In the genomic region with DNA sequence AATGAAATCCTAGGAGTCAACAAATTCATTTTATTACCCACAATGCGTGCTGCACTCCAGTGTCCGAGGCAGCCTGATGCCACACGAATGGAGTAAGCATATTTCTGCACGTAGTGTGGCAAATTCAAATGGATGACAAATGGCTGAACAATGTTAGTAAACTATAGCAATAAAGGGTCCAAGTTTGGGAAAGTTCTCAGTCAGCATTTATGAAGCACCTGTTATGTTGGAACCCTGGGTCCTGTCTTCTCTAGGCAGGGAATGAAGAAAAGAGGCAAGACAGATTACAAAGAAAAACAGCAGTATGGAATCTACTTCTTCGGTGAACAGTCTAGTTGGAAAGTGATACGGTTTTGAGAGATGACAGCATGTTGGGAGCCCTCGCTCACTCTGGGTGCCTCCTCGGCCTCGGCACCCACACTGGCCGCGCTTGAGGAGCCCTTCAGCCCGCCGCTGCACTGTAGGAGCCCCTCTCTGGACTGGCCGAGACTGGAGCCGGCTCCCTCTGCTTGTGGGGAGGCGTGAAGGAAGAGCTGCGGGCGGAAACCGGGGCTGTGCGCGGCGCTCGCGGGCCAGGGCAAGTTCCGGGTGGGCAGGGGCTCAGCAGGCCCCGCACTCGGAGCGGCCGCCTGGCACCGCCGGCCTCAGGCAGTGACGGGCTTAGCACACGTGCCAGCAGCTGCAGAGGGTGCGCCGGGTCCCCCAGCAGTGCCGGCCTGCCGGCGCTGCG, we compare ENCODE assay signal across 22 cellular contexts. TPM values are rescaled to one million over a fixed set of nuclear protein-coding genes. Genes with fewer than 3 reads are reported as not detected.
A peak's percentile ranks its signal among the peaks of the same experiment; 100 is the strongest.
DNase-seq lines count a peak whose midpoint lies in the region; ATAC-seq, FAIRE-seq and TF ChIP-seq lines count a peak whose summit lies in the region.
"Had no signal": no experiment of that assay in that cellular context is flagged by ENCODE, and none has a peak within 500 bp of the region (broad histone marks: within the 10 kb centered on the region; RNA-seq: fewer than 3 reads in every experiment).

No MANE protein-coding gene starts in this region.

- H3K9me3 Mint-ChIP-seq in stimulated activated naive B cell treated with anti-CD40 and anti-IgM and Interleukin-4, amounts not matched to agents 10 μg/mL and 1 μg/mL and 100 μg/mL, for 72 hours, result peaks cover 0 to 8% of the 10 kb centered on the region in 2 donors
- peaks cover 19% of the 10 kb centered on the region for H3K9me3 Mint-ChIP-seq in activated CD4-positive, alpha-beta memory T cell treated with anti-CD3 and anti-CD28 coated beads, Interleukin-2, amount 10 ng/mL, durations not matched to agents 7 days and 5 days
- H3K9me3 Mint-ChIP-seq: CD8-positive, alpha-beta T cell had no signal

- no peak for ATAC-seq in K562
- ATAC-seq in stimulated activated naive B cell treated with anti-CD40 and anti-IgM and Interleukin-4, amounts not matched to agents 10 μg/mL and 1 μg/mL and 100 μg/mL, for 72 hours (replicated peaks), result no peak
- ATAC-seq: CD8-positive, alpha-beta T cell; GM12878; Panc1 had no signal

- no peak for TF ChIP-seq CTCF in HL-60 (IDR thresholded peaks at IDR 0.05; ENCODE audit: insufficient read depth, low read length)
- no peak for TF ChIP-seq CTCF in K562 (IDR thresholded peaks at IDR 0.05 in 2 of 3, conservative IDR thresholded peaks at IDR 0.05 in 1 of 3; ENCODE audit: insufficient read depth in 2 of 3, low read depth in 1 of 3, low read length in 3 of 3)

- no peaks in the 10 kb centered on the region for H3K9me1 ChIP-seq in K562 (ENCODE audit: control insufficient read depth, insufficient read depth, low read length)

- peaks cover 40% of the 10 kb centered on the region for H3K9me3 ChIP-seq in BLaER1
- H3K9me3 ChIP-seq in K562 (replicated peaks; ENCODE audit: control insufficient read depth, insufficient read depth, low read depth, low read length), result peaks cover 19% of the 10 kb centered on the region
- H3K9me3 ChIP-seq: SK-N-SH had no signal

- H3K4me1 ChIP-seq in BLaER1, result peaks cover 38% of the 10 kb centered on the region
- peaks cover 6 to 7% of the 10 kb centered on the region in 2 experiments; a peak in 4 of 5 replicates for H3K4me1 ChIP-seq in K562 (replicated peaks in 1 of 2; ENCODE audit: control insufficient read depth in 2 of 2, insufficient read depth in 2 of 2, low read length in 2 of 2)

- intact Hi-C loops in K562 (cut with micrococcal nuclease), result no loop called here

- no peak for DNase-seq in HL-60 (ENCODE audit: low read depth in 1 of 2, low spot score in 1 of 2)
- DNase-seq in K562 (ENCODE audit: extremely low read depth in 1 of 4, low spot score in 3 of 4), result no peak
- no peak for DNase-seq in stimulated activated naive B cell treated with anti-CD40 and anti-IgM and Interleukin-4, amounts not matched to agents 10 μg/mL and 1 μg/mL and 100 μg/mL, for 72 hours
- DNase-seq in HK-2 (ENCODE audit: unreplicated experiment), result no peak
- DNase-seq in activated CD4-positive, alpha-beta memory T cell treated with anti-CD3 and anti-CD28 coated beads, Interleukin-2, amount 10 ng/mL, durations not matched to agents 7 days and 5 days, result no peak
- DNase-seq in SW 1271 (lab: John Stamatoyannopoulos, UW), result no peak
- DNase-seq: ACHN; C1 segment of cervical spinal cord; CD8-positive, alpha-beta T cell; DND-41; KG1; NCI-H1105; NCI-H146; NCI-H2029 treated with DMSO at 0.1 percent for 48 hours; NCI-H226; NCI-H510A treated with DMSO at 0.1 percent for 48 hours; NCI-H748 treated with DMSO at 0.1 percent for 48 hours; SK-N-SH had no signal

- H3K4me3 Mint-ChIP-seq in stimulated activated naive B cell treated with anti-CD40 and anti-IgM and Interleukin-4, amounts not matched to agents 10 μg/mL and 1 μg/mL and 100 μg/mL, for 72 hours, result no peak overlapping the region
- H3K4me3 Mint-ChIP-seq in activated CD4-positive, alpha-beta memory T cell treated with anti-CD3 and anti-CD28 coated beads, Interleukin-2, amount 10 ng/mL, durations not matched to agents 7 days and 5 days, result no peak overlapping the region
- H3K4me3 Mint-ChIP-seq: CD8-positive, alpha-beta T cell had no signal

- peak overlapping the region; percentile 36; the same call in 1 of the 2 replicates for H3K4me3 ChIP-seq in BLaER1
- no peak overlapping the region for H3K4me3 ChIP-seq in HL-60 (replicated peaks; ENCODE audit: insufficient read depth, low read length)
- no peak overlapping the region for H3K4me3 ChIP-seq in K562
- H3K4me3 ChIP-seq: GM12878 had no signal

- 93% methylated on average over 30 of the region's 39 CpGs for WGBS in K562 (ENCODE audit: insufficient coverage, low coverage, missing lambda C conversion rate)

- no peak for FAIRE-seq in K562 (lab: Jason Lieb, UNC)
- FAIRE-seq: GM12878, H1 had no signal

- H4K20me1 ChIP-seq in BLaER1, result no peaks in the 10 kb centered on the region
- no peaks in the 10 kb centered on the region for H4K20me1 ChIP-seq in K562 (replicated peaks; ENCODE audit: control insufficient read depth, insufficient read depth, low read length)

- H3K9ac ChIP-seq in BLaER1, result no peak overlapping the region
- H3K9ac ChIP-seq in K562 (ENCODE audit: insufficient read depth in 1 of 2, low read depth in 2 of 2, low read length in 2 of 2), result no peak overlapping the region
- H3K9ac ChIP-seq: SK-N-SH had no signal

- H3K36me3 ChIP-seq in BLaER1 (peaks cover 8% of the 10 kb centered on the region; the same call in 1 of the 2 replicates), K562 (ENCODE audit: control insufficient read depth, insufficient read depth, low read length) (no peaks in the 10 kb centered on the region)

- no peak overlapping the region for H2AFZ ChIP-seq in K562 (ENCODE audit: low read depth, low read length)

- H3K4me2 ChIP-seq in BLaER1 (no peak overlapping the region), K562 (ENCODE audit: insufficient read depth, low read length) (no peak overlapping the region)
- H3K4me2 ChIP-seq: SK-N-SH had no signal

- no peaks in the 10 kb centered on the region for H3K27me3 ChIP-seq in BLaER1
- no peaks in the 10 kb centered on the region for H3K27me3 ChIP-seq in HL-60 (ENCODE audit: insufficient read depth, poor library complexity, severe bottlenecking)
- no peaks in the 10 kb centered on the region for H3K27me3 ChIP-seq in K562 (ENCODE audit: control insufficient read depth in 2 of 2, insufficient read depth in 2 of 2, low read length in 2 of 2)

- no peak for TF ChIP-seq EP300 in K562 (IDR thresholded peaks at IDR 0.05; ENCODE audit: low read length)

- POLR2A ChIA-PET in K562 (lab: Yijun Ruan, JAX), result no interaction called here
- POLR2A ChIA-PET in activated CD4-positive, alpha-beta memory T cell treated with anti-CD3 and anti-CD28 coated beads, Interleukin-2, amount 10 ng/mL, durations not matched to agents 7 days and 5 days (lab: Charles Lee), result no interaction called here

- peaks cover 2 to 7% of the 10 kb centered on the region in 2 donors for H3K36me3 Mint-ChIP-seq in stimulated activated naive B cell treated with anti-CD40 and anti-IgM and Interleukin-4, amounts not matched to agents 10 μg/mL and 1 μg/mL and 100 μg/mL, for 72 hours
- H3K36me3 Mint-ChIP-seq in activated CD4-positive, alpha-beta memory T cell treated with anti-CD3 and anti-CD28 coated beads, Interleukin-2, amount 10 ng/mL, durations not matched to agents 7 days and 5 days (ENCODE audit: low read depth), result peaks cover 10% of the 10 kb centered on the region

- H3K27ac Mint-ChIP-seq in stimulated activated naive B cell treated with anti-CD40 and anti-IgM and Interleukin-4, amounts not matched to agents 10 μg/mL and 1 μg/mL and 100 μg/mL, for 72 hours, result peak overlapping the region; percentile 59
- H3K27ac Mint-ChIP-seq in activated CD4-positive, alpha-beta memory T cell treated with anti-CD3 and anti-CD28 coated beads, Interleukin-2, amount 10 ng/mL, durations not matched to agents 7 days and 5 days, result no peak overlapping the region
- H3K27ac Mint-ChIP-seq: CD8-positive, alpha-beta T cell had no signal

- no TSS peak for BruUV-seq in K562 (replicated peaks; lab: Mats Ljungman, UMichigan)

- no peak for TF ChIP-seq POLR2A in K562 (conservative IDR thresholded peaks at IDR 0.05)

- no peak for TF ChIP-seq RAD21 in K562 (CRISPR knock-in tag; conservative IDR thresholded peaks at IDR 0.05 in 1 of 2, IDR thresholded peaks at IDR 0.05 in 1 of 2)

- in situ Hi-C loops in K562 (cut with MboI), result no loop called here

- H3K4me1 Mint-ChIP-seq in stimulated activated naive B cell treated with anti-CD40 and anti-IgM and Interleukin-4, amounts not matched to agents 10 μg/mL and 1 μg/mL and 100 μg/mL, for 72 hours, result peaks cover 7 to 16% of the 10 kb centered on the region in 2 donors
- peaks cover 30% of the 10 kb centered on the region for H3K4me1 Mint-ChIP-seq in activated CD4-positive, alpha-beta memory T cell treated with anti-CD3 and anti-CD28 coated beads, Interleukin-2, amount 10 ng/mL, durations not matched to agents 7 days and 5 days

- CTCF ChIA-PET in K562 (lab: Yijun Ruan, JAX; ENCODE audit: low intra/inter-chr PET ratio), result no interaction called here
- CTCF ChIA-PET in activated CD4-positive, alpha-beta memory T cell treated with anti-CD3 and anti-CD28 coated beads, Interleukin-2, amount 10 ng/mL, durations not matched to agents 7 days and 5 days (lab: Charles Lee), result no interaction called here

- no peaks in the 10 kb centered on the region for H3K27me3 Mint-ChIP-seq in stimulated activated naive B cell treated with anti-CD40 and anti-IgM and Interleukin-4, amounts not matched to agents 10 μg/mL and 1 μg/mL and 100 μg/mL, for 72 hours
- no peaks in the 10 kb centered on the region for H3K27me3 Mint-ChIP-seq in activated CD4-positive, alpha-beta memory T cell treated with anti-CD3 and anti-CD28 coated beads, Interleukin-2, amount 10 ng/mL, durations not matched to agents 7 days and 5 days

- H3K79me2 ChIP-seq in K562 (ENCODE audit: control insufficient read depth, insufficient read depth, low read length), result peaks cover 12% of the 10 kb centered on the region; the same call in 2 of the 3 replicates

- no peak overlapping the region for H3K27ac ChIP-seq in BLaER1
- peak overlapping the region; percentile 35; the same call in 1 of the 2 replicates for H3K27ac ChIP-seq in HL-60 (replicated peaks)
- no peak overlapping the region for H3K27ac ChIP-seq in K562 (ENCODE audit: extremely low read depth, low read depth, low read length)

RNA-seq across cellular contexts. Expression of a gene that starts 4.8 kb away (rescaled TPM):
- total RNA-seq in K562 (2011; cell fraction: chromatin; rRNA removed; ENCODE audit: low replicate concordance), result 23.7 and 84.5 TPM in 2 replicates
- 11.0 and 16.3 TPM in 2 replicates for total RNA-seq in K562 (2011; cell fraction: nucleolus; rRNA removed)
- total RNA-seq in K562 (2011; cell fraction: nucleoplasm; rRNA removed), result 31.1 and 32.8 TPM in 2 replicates
- total RNA-seq in K562 (2014; rRNA removed), result 34.7 and 36.4 TPM in 2 replicates
- 64.8 and 74.0 TPM in 2 replicates for total RNA-seq in K562 (2014; rRNA removed; fragmentation: Illumina TruSeq; extraction: Trizol)
- total RNA-seq in K562 (2015; rRNA removed; fragmentation: Illumina TruSeq; extraction: Trizol), result 60.3 and 61.5 TPM in 2 replicates
- total RNA-seq in K562 (2021), result 80.4 and 87.0 TPM in 2 replicates
- 54.2 and 83.6 TPM in 2 replicates for polyA plus RNA-seq in K562 (2011; rRNA removed)
- 30.0 and 36.4 TPM in 2 replicates for polyA plus RNA-seq in K562 (2011; cell fraction: cytosol; rRNA removed)
- polyA plus RNA-seq in K562 (2011; cell fraction: nucleus; rRNA removed), result 43.2 and 52.8 TPM in 2 replicates
- 68.7 and 70.4 TPM in 2 replicates for polyA plus RNA-seq in K562 (2012)
- 124 and 130 TPM in 2 replicates for polyA plus RNA-seq in K562 (2014; fragmentation: Illumina TruSeq; extraction: Trizol)
- 10 to 100 TPM; 27.5 to 31.2 TPM for polyA plus RNA-seq in K562 (2014; fragmentation: Nextera tagmentation; extraction: Ambion mirVana)
- polyA plus RNA-seq in K562 (2014; rRNA removed), result 51.2 and 53.5 TPM in 2 replicates
- polyA minus RNA-seq in K562 (2011; rRNA and poly(A)+ RNA removed), result 126 and 143 TPM in 2 replicates
- polyA minus RNA-seq in K562 (2011; cell fraction: cytosol; rRNA and poly(A)+ RNA removed), result 54.5 and 56.1 TPM in 2 replicates
- 19.8 and 32.3 TPM in 2 replicates for polyA minus RNA-seq in K562 (2011; cell fraction: nucleus; rRNA and poly(A)+ RNA removed)
- 10 to 100 TPM; 66.8 to 69.1 TPM for total RNA-seq in activated CD4-positive, alpha-beta memory T cell treated with anti-CD3 and anti-CD28 coated beads, Interleukin-2, amount 10 ng/mL, durations not matched to agents 7 days and 5 days
